In the genomic region with DNA sequence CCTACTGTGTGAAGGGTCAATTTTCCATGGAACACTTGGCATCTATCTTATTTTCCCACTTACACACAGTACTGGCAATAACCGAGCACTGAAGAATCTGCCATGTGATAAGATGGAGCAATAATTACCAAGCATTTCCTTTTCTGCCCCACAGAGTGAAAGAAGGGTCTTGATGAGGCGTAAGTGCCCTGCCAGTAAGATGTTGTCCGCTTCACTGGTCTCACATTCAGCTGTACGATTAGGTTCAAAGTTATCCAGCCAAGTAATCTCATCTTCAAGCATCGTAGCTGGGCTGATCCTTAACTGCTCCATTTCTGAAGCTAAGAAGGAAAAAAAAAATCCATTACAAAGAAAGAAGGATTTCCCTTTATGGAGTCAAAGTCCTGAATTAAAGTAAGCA, we compare ENCODE assay signal across 29 cellular contexts.
"Had no signal": no experiment of that assay in that cellular context is flagged by ENCODE, and none has a peak within 500 bp of the region (broad histone marks: within the 10 kb centered on the region; RNA-seq: fewer than 3 reads in every experiment).

No MANE protein-coding gene starts in this region.

- H3K4me3 Mint-ChIP-seq: activated CD4-positive, alpha-beta T cell treated with anti-CD3 and anti-CD28 coated beads for 36 hours; activated CD4-positive, alpha-beta T cell treated with anti-CD3 and anti-CD28 coated beads, Interleukin-2, amount 10 ng/mL, durations not matched to agents 7 days and 5 days; activated CD8-positive, alpha-beta T cell treated with anti-CD3 and anti-CD28 coated beads, Interleukin-2, amount 10 ng/mL, durations not matched to agents 7 days and 5 days; activated naive CD4-positive, alpha-beta T cell treated with anti-CD3 and anti-CD28 coated beads, Interleukin-2, amount 10 ng/mL, durations not matched to agents 7 days and 5 days; activated naive CD8-positive, alpha-beta T cell; activated naive CD8-positive, alpha-beta T cell treated with anti-CD3 and anti-CD28 coated beads, Interleukin-2, amount 50 U/mL, for 24 hours; brain; T-helper 1 cell treated with Interleukin-12 subunit alpha and Interleukin-12 subunit beta and Interleukin-4 antibody, amounts not matched to agents 30 μg/mL and 1 μg/mL, for 36 hours; T-helper 2 cell treated with Interferon-gamma antibody and Interleukin-4, amounts not matched to agents 5 μg/mL and 100 μg/mL, for 36 hours; WTC11 had no signal

- H3K27ac Mint-ChIP-seq: activated CD4-positive, alpha-beta T cell treated with anti-CD3 and anti-CD28 coated beads for 36 hours; activated CD4-positive, alpha-beta T cell treated with anti-CD3 and anti-CD28 coated beads, Interleukin-2, amount 10 ng/mL, durations not matched to agents 7 days and 5 days; activated naive CD4-positive, alpha-beta T cell treated with anti-CD3 and anti-CD28 coated beads, Interleukin-2, amount 10 ng/mL, durations not matched to agents 7 days and 5 days; activated naive CD8-positive, alpha-beta T cell treated with anti-CD3 and anti-CD28 coated beads, Interleukin-2, amount 50 U/mL, for 24 hours; T-helper 1 cell treated with Interleukin-12 subunit alpha and Interleukin-12 subunit beta and Interleukin-4 antibody, amounts not matched to agents 30 μg/mL and 1 μg/mL, for 36 hours; T-helper 2 cell treated with Interferon-gamma antibody and Interleukin-4, amounts not matched to agents 5 μg/mL and 100 μg/mL, for 36 hours; WTC11 had no signal

- H3K9me3 Mint-ChIP-seq: activated CD4-positive, alpha-beta T cell treated with anti-CD3 and anti-CD28 coated beads, Interleukin-2, amount 10 ng/mL, durations not matched to agents 7 days and 5 days; activated naive CD4-positive, alpha-beta T cell treated with anti-CD3 and anti-CD28 coated beads, Interleukin-2, amount 10 ng/mL, durations not matched to agents 7 days and 5 days; activated naive CD8-positive, alpha-beta T cell treated with anti-CD3 and anti-CD28 coated beads, Interleukin-2, amount 50 U/mL, for 24 hours had no signal

- ATAC-seq: activated CD4-positive, alpha-beta T cell treated with anti-CD3 and anti-CD28 coated beads for 36 hours; activated CD4-positive, CD25-positive, alpha-beta regulatory T cell treated with anti-CD3 and anti-CD28 coated beads, Interleukin-2, amount 50 U/mL, for 24 hours; activated CD8-positive, alpha-beta T cell treated with anti-CD3 and anti-CD28 coated beads, Interleukin-2, amount 10 ng/mL, durations not matched to agents 7 days and 5 days; activated naive CD8-positive, alpha-beta T cell treated with anti-CD3 and anti-CD28 coated beads, Interleukin-2, amount 50 U/mL, for 24 hours; PC-3; WTC11 had no signal

- H3K4me1 Mint-ChIP-seq: activated CD4-positive, alpha-beta T cell treated with anti-CD3 and anti-CD28 coated beads for 36 hours; activated CD4-positive, alpha-beta T cell treated with anti-CD3 and anti-CD28 coated beads, Interleukin-2, amount 10 ng/mL, durations not matched to agents 7 days and 5 days; activated naive CD4-positive, alpha-beta T cell treated with anti-CD3 and anti-CD28 coated beads, Interleukin-2, amount 10 ng/mL, durations not matched to agents 7 days and 5 days; activated naive CD8-positive, alpha-beta T cell treated with anti-CD3 and anti-CD28 coated beads, Interleukin-2, amount 50 U/mL, for 24 hours; brain; WTC11 had no signal

- DNase-seq: activated CD4-positive, alpha-beta T cell treated with anti-CD3 and anti-CD28 coated beads for 36 hours; activated CD4-positive, alpha-beta T cell treated with anti-CD3 and anti-CD28 coated beads, Interleukin-2, amount 10 ng/mL, durations not matched to agents 7 days and 5 days; activated CD4-positive, alpha-beta T cell treated with anti-CD3 and anti-CD28 coated beads, Interleukin-2, amount 50 U/mL, for 48 hours; activated CD8-positive, alpha-beta T cell treated with anti-CD3 and anti-CD28 coated beads, Interleukin-2, amount 10 ng/mL, durations not matched to agents 7 days and 5 days; activated effector memory CD4-positive, alpha-beta T cell treated with Interleukin-2 at 50 U/mL for 16 hours; activated naive CD4-positive, alpha-beta T cell treated with anti-CD3 and anti-CD28 coated beads, Interleukin-2, amount 10 ng/mL, durations not matched to agents 7 days and 5 days; activated naive CD8-positive, alpha-beta T cell treated with anti-CD3 and anti-CD28 coated beads, Interleukin-2, amount 50 U/mL, for 24 hours; activated T-cell treated with anti-CD3 and anti-CD28 coated beads, Interleukin-2, amount 50 U/mL, for 48 hours; anterior cingulate cortex; MM.1S; MV-4-11; NCI-H1092; NCI-H1436 treated with DMSO at 0.1 percent for 48 hours; NCI-H1694 treated with DMSO at 0.1 percent for 48 hours; NCI-H2029; NCI-H345; NCI-H524 treated with DMSO at 0.1 percent for 48 hours; NK-92 treated with Interleukin-12 subunit alpha and Interleukin-12 subunit beta, amount 100 ng/mL, for 24 hours; PC-3; Peyer's patch; RPMI8226; SHP77 treated with DMSO at 0.1 percent for 48 hours; SK-N-SH had no signal

- H3K27me3 Mint-ChIP-seq: activated CD4-positive, alpha-beta T cell treated with anti-CD3 and anti-CD28 coated beads for 36 hours; activated CD4-positive, alpha-beta T cell treated with anti-CD3 and anti-CD28 coated beads, Interleukin-2, amount 10 ng/mL, durations not matched to agents 7 days and 5 days; activated naive CD4-positive, alpha-beta T cell treated with anti-CD3 and anti-CD28 coated beads, Interleukin-2, amount 10 ng/mL, durations not matched to agents 7 days and 5 days; activated naive CD8-positive, alpha-beta T cell; activated naive CD8-positive, alpha-beta T cell treated with anti-CD3 and anti-CD28 coated beads, Interleukin-2, amount 50 U/mL, for 24 hours; brain had no signal
